Comparison of ENCODE assay signal across 21 cellular contexts in the genomic region with DNA sequence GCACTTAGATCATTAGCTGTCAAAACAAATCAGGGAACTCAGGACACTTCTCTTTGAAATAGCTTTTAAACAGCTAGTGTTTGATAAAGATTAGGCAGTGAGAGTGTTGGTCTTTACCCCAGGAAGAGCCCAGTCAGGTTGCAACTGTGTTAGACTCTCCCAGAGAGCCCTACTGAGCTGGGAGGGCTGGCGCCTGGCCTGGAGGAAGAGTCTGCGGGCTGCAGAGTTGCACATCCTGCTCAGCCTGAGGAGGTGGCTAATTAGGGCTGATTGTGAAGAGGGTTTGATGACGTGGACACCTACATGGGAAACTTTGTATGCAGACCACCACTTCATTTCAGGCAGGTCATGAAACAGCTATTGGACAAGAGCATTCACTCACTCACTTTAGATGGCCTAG.
"Had no signal": no experiment of that assay in that cellular context is flagged by ENCODE, and none has a peak within 500 bp of the region (broad histone marks: within the 10 kb centered on the region; RNA-seq: fewer than 3 reads in every experiment).

No MANE protein-coding gene starts in this region.

- H3K4me3 ChIP-seq: cardiac muscle cell had no signal

- H3K4me1 Mint-ChIP-seq: activated CD4-positive, alpha-beta T cell treated with anti-CD3 and anti-CD28 coated beads, Interleukin-2, amount 10 ng/mL, durations not matched to agents 7 days and 5 days; activated T-helper 17 cell treated with anti-CD3 and anti-CD28 coated beads, Interleukin-2, amount 50 U/mL, for 72 hours; T-helper 17 cell had no signal

- FAIRE-seq: astrocyte, TTC549 had no signal

- H3K36me3 Mint-ChIP-seq: activated CD4-positive, alpha-beta memory T cell treated with anti-CD3 and anti-CD28 coated beads for 36 hours; brain had no signal

- H3K9me3 Mint-ChIP-seq: activated T-helper 17 cell treated with anti-CD3 and anti-CD28 coated beads, Interleukin-2, amount 50 U/mL, for 72 hours had no signal

- H3K27ac Mint-ChIP-seq: activated CD4-positive, alpha-beta memory T cell treated with anti-CD3 and anti-CD28 coated beads for 36 hours; activated CD4-positive, alpha-beta T cell treated with anti-CD3 and anti-CD28 coated beads, Interleukin-2, amount 10 ng/mL, durations not matched to agents 7 days and 5 days; activated naive CD4-positive, alpha-beta T cell treated with anti-CD3 and anti-CD28 coated beads for 36 hours; activated naive CD8-positive, alpha-beta T cell; activated T-helper 17 cell treated with anti-CD3 and anti-CD28 coated beads, Interleukin-2, amount 50 U/mL, for 72 hours; brain; T-helper 17 cell had no signal

- DNase-seq: activated CD4-positive, alpha-beta memory T cell treated with anti-CD3 and anti-CD28 coated beads for 36 hours; activated CD4-positive, alpha-beta T cell treated with anti-CD3 and anti-CD28 coated beads, Interleukin-2, amount 10 ng/mL, durations not matched to agents 7 days and 5 days; activated CD4-positive, CD25-positive, alpha-beta regulatory T cell; activated gamma-delta T cell; activated naive CD4-positive, alpha-beta T cell treated with anti-CD3 and anti-CD28 coated beads for 36 hours; activated T-cell treated with anti-CD3 and anti-CD28 coated beads for 4 hours; activated T-cell treated with anti-CD3 and anti-CD28 coated beads, Interleukin-2, amount 50 U/mL, for 48 hours; amygdala; KG1; NCI-H1092; NCI-H1930; NCI-H524 treated with DMSO at 0.1 percent for 48 hours; SIG-M5; T-helper 17 cell; T-helper 9 cell had no signal

- H3K36me3 ChIP-seq: cardiac muscle cell had no signal

- ATAC-seq: activated T-helper 17 cell treated with anti-CD3 and anti-CD28 coated beads, Interleukin-2, amount 50 U/mL, for 72 hours; T-helper 17 cell had no signal

- H3K4me3 Mint-ChIP-seq: activated CD4-positive, alpha-beta memory T cell treated with anti-CD3 and anti-CD28 coated beads for 36 hours; activated CD4-positive, alpha-beta T cell treated with anti-CD3 and anti-CD28 coated beads, Interleukin-2, amount 10 ng/mL, durations not matched to agents 7 days and 5 days; activated naive CD4-positive, alpha-beta T cell treated with anti-CD3 and anti-CD28 coated beads for 36 hours; activated naive CD8-positive, alpha-beta T cell; activated T-helper 17 cell treated with anti-CD3 and anti-CD28 coated beads, Interleukin-2, amount 50 U/mL, for 72 hours; brain; T-helper 17 cell had no signal

- H3K27ac ChIP-seq: cardiac muscle cell had no signal
